ENCODE assay signal across 8 cellular contexts in genomic region chr7:151060113-151060415, GRCh38. TPM values are rescaled to one million over a fixed set of nuclear protein-coding genes. Genes with fewer than 3 reads are reported as not detected.
A peak's percentile ranks its signal among the peaks of the same experiment; 100 is the strongest.
DNase-seq lines count a peak whose midpoint lies in the region; ATAC-seq and TF ChIP-seq lines count a peak whose summit lies in the region.

No MANE protein-coding gene starts in this region.

- TF ChIP-seq POLR2A in GM18505 (IDR thresholded peaks at IDR 0.05; ENCODE audit: borderline replicate concordance, extremely low read depth, insufficient read depth, insufficient read length): no peak

- peaks cover 4% of the 10 kb centered on the region for H3K36me3 ChIP-seq in H7 (replicated peaks; ENCODE audit: control insufficient read depth, insufficient read depth, low read length)
- H3K36me3 ChIP-seq in WERI-Rb-1: peaks cover 24% of the 10 kb centered on the region

- peaks cover 21% of the 10 kb centered on the region for H3K4me1 Mint-ChIP-seq in glutamatergic neuron (ENCODE audit: low read depth, unreplicated experiment)

- DNase-seq in H7: no peak
- no peak for DNase-seq in WERI-Rb-1
- DNase-seq in glutamatergic neuron: no peak
- no peak for DNase-seq in AG08395 (ENCODE audit: low spot score)
- no peak for DNase-seq in NCI-H1092 (lab: John Stamatoyannopoulos, UW)
- DNase-seq in SW 1271 (lab: John Stamatoyannopoulos, UW): no peak

- no peaks in the 10 kb centered on the region for H3K9me3 ChIP-seq in WERI-Rb-1 (ENCODE audit: severe bottlenecking)

- H3K4me3 Mint-ChIP-seq in glutamatergic neuron (ENCODE audit: unreplicated experiment): peak overlapping the region; percentile 83

- no peak for ATAC-seq in GM18505 (IDR thresholded peaks at IDR 0.05; ENCODE audit: unreplicated experiment)

- H3K27ac ChIP-seq in WERI-Rb-1: peak overlapping the region; percentile 75
- peak overlapping the region; percentile 79 to 98 (median 92) for H3K27ac ChIP-seq in skin epidermis

- peak overlapping the region; percentile 82 for H3K4me3 ChIP-seq in H7 (ENCODE audit: insufficient read depth, low read depth, low read length)
- peak overlapping the region; percentile 76 for H3K4me3 ChIP-seq in WERI-Rb-1 (ENCODE audit: low read depth, low read length)
- peak overlapping the region; percentile 61 to 95 (median 76) for H3K4me3 ChIP-seq in skin epidermis

- peaks cover 9% of the 10 kb centered on the region for H3K9me3 Mint-ChIP-seq in glutamatergic neuron (ENCODE audit: unreplicated experiment)

- peak overlapping the region; percentile 78 for H3K27ac Mint-ChIP-seq in glutamatergic neuron (ENCODE audit: unreplicated experiment)

- peaks cover 19% of the 10 kb centered on the region for H3K27me3 Mint-ChIP-seq in glutamatergic neuron (ENCODE audit: unreplicated experiment)

- H3K36me3 Mint-ChIP-seq in glutamatergic neuron (ENCODE audit: unreplicated experiment): no peaks in the 10 kb centered on the region

- H3K27me3 ChIP-seq in H7 (ENCODE audit: control insufficient read depth, insufficient read depth, low read length) (peaks cover 7% of the 10 kb centered on the region), WERI-Rb-1 (ENCODE audit: insufficient read depth, low read depth, severe bottlenecking) (no peaks in the 10 kb centered on the region)

- TF ChIP-seq CTCF in WERI-Rb-1 (IDR thresholded peaks at IDR 0.05; ENCODE audit: low read depth, low read length): no peak
- TF ChIP-seq CTCF in glutamatergic neuron (IDR thresholded peaks at IDR 0.05; ENCODE audit: partially characterized antibody, unreplicated experiment): peak; percentile 45

RNA-seq across cellular contexts. Expression of gene SLC4A2, which starts 0.7 kb away (rescaled TPM):
- 85.7 and 105 TPM in 2 replicates for total RNA-seq in H7 (2014; rRNA removed; shearing (Covaris generic))
- total RNA-seq in glutamatergic neuron (ENCODE audit: unreplicated experiment): 99.4 TPM

RNA-seq across cellular contexts. Expression of gene CDK5, which starts 2.4 kb away (rescaled TPM):
- 24.3 and 36.9 TPM in 2 replicates for total RNA-seq in H7 (2014; rRNA removed; shearing (Covaris generic))
- total RNA-seq in glutamatergic neuron (ENCODE audit: unreplicated experiment): 52.9 TPM

RNA-seq across cellular contexts. Expression of gene ASIC3, which starts 11.7 kb away (rescaled TPM):
- total RNA-seq in H7 (2014; rRNA removed; shearing (Covaris generic)): 1.4 and 1.6 TPM in 2 replicates
- total RNA-seq in glutamatergic neuron (ENCODE audit: unreplicated experiment): 10.8 TPM

RNA-seq across cellular contexts. Expression of gene FASTK, which starts 20.5 kb away (rescaled TPM):
- total RNA-seq in H7 (2014; rRNA removed; shearing (Covaris generic)): 58.4 and 86.3 TPM in 2 replicates
- 64.7 TPM for total RNA-seq in glutamatergic neuron (ENCODE audit: unreplicated experiment)

RNA-seq across cellular contexts. Expression of gene TMUB1, which starts 23.2 kb away (rescaled TPM):
- total RNA-seq in H7 (2014; rRNA removed; shearing (Covaris generic)): 67.4 and 73.4 TPM in 2 replicates
- total RNA-seq in glutamatergic neuron (ENCODE audit: unreplicated experiment): 45.7 TPM
